In genomic region chr9:91734371-91734981, GRCh38 we compare ENCODE assay signal across 8 cellular contexts.
DNase-seq lines count a peak whose midpoint lies in the region; ATAC-seq and TF ChIP-seq lines count a peak whose summit lies in the region.

No MANE protein-coding gene starts in this region.

- peak; percentile 36 for DNase-seq in G401 (ENCODE audit: low spot score)
- DNase-seq in LHCN-M2 (ENCODE audit: low read depth), result peak; percentile 39
- DNase-seq in activated CD4-positive, alpha-beta T cell treated with anti-CD3 and anti-CD28 coated beads, Interleukin-2, amount 50 U/mL, for 1 hour, result peak; percentile 58
- DNase-seq in dedifferentiated amniotic fluid mesenchymal stem cell (ENCODE audit: extremely low spot score), result peak; percentile 57
- DNase-seq in lower lobe of right lung, result peak; percentile 73
- DNase-seq in stimulated activated CD8-positive, alpha-beta memory T cell treated with anti-CD3 and anti-CD28 coated beads, Interleukin-15, amount 100 ng/mL, for 48 hours (ENCODE audit: low read depth in 2 of 2), result peak; percentile 17 to 36
- DNase-seq in amniotic stem cell (lab: John Stamatoyannopoulos, UW), result no peak

- H3K36me3 ChIP-seq in lower lobe of right lung, result no peaks in the 10 kb centered on the region

- ATAC-seq in lower lobe of right lung (peak; percentile 71 to 72), GM19023 (IDR thresholded peaks at IDR 0.05; ENCODE audit: unreplicated experiment) (no peak)

- in situ Hi-C loops in G401 (cut with HindIII; ENCODE audit: low sequenced_read_pairs), result no loop called here

- no peaks in the 10 kb centered on the region for H3K4me1 ChIP-seq in lower lobe of right lung

- no peak overlapping the region for H3K27ac ChIP-seq in lower lobe of right lung

- H3K9me3 ChIP-seq in lower lobe of right lung, result no peaks in the 10 kb centered on the region

- H3K27me3 ChIP-seq in lower lobe of right lung (ENCODE audit: low read depth), result peaks cover 5% of the 10 kb centered on the region

- intact Hi-C loops in lower lobe of right lung (cut with DNase I), result no loop called here

- peak; percentile 99 for TF ChIP-seq CTCF in lower lobe of right lung (IDR thresholded peaks at IDR 0.05)

- no peak overlapping the region for H3K4me3 ChIP-seq in lower lobe of right lung
